ENCODE assay signal across 8 cellular contexts in the genomic region with DNA sequence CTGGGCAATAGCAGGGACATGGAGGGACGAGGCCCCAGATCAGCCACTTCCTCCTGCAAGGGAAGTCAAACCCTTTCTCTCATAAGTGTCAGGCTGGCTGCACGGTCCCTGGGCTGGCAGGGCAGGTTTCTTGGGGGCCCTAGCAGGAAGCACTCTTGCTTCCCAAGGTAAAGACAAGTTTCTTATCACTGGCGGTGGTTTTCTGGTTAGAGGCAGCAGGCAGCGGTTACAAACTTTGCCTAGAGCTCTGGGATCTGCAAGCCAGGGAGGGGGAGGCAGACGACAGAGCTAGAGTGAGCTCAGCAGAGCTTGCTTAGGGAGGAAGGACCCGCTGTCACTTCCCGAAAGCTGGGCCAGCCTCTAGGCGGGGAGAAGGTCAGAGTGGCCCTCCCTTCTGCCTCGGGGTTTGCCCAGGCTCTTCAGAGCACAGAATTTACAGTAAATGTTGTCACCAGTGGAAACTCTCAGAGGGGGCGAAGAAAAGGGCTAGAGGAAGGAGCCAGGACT. TPM values are rescaled to one million over a fixed set of nuclear protein-coding genes. Genes with fewer than 3 reads are reported as not detected.
A peak's percentile ranks its signal among the peaks of the same experiment; 100 is the strongest.
DNase-seq lines count a peak whose midpoint lies in the region; ATAC-seq and TF ChIP-seq lines count a peak whose summit lies in the region.

No MANE protein-coding gene starts in this region.

- peaks cover 0 to 40% (median 0%) of the 10 kb centered on the region in 12 donors for H3K4me1 ChIP-seq in heart left ventricle

- H3K27ac ChIP-seq in heart left ventricle, result peak overlapping the region in 5 of 12 donors; percentile 2 to 91 (median 21)

- TF ChIP-seq POLR2A in NB4 (IDR thresholded peaks at IDR 0.05; ENCODE audit: extremely low read depth, insufficient read length) (peak; percentile 21), heart left ventricle (IDR thresholded peaks at IDR 0.05) (no peak)

- no peak for TF ChIP-seq CTCF in CD14-positive monocyte (IDR thresholded peaks at IDR 0.05)
- TF ChIP-seq CTCF in NB4 (IDR thresholded peaks at IDR 0.05; ENCODE audit: low read depth, low read length), result no peak
- TF ChIP-seq CTCF in heart left ventricle (IDR thresholded peaks at IDR 0.05), result no peak

- intact Hi-C loops in CD14-positive monocyte (cut with micrococcal nuclease) (no loop called here), heart left ventricle (cut with DNase I) (no loop called here)

- 30 to 59% (median 43%) methylated on average over 7 to 10 of the region's 10 CpGs for WGBS in heart left ventricle, 4 donors

- no peaks in the 10 kb centered on the region for H3K9me3 ChIP-seq in heart left ventricle

- ATAC-seq in GM21390 (IDR thresholded peaks at IDR 0.05; ENCODE audit: unreplicated experiment) (peak; percentile 55), heart left ventricle (peak; percentile 76 to 96 (median 88))

- H3K27me3 ChIP-seq in heart left ventricle, result no peaks in the 10 kb centered on the region

- H3K36me3 Mint-ChIP-seq in CD14-positive monocyte, result peaks cover 23 to 38% of the 10 kb centered on the region in 2 donors

- H3K27ac Mint-ChIP-seq in CD14-positive monocyte, result peak overlapping the region; percentile 94 to 98 (median 98)

- no peaks in the 10 kb centered on the region for H3K27me3 Mint-ChIP-seq in CD14-positive monocyte (ENCODE audit: low read depth in 3 of 3)

- H3K4me3 ChIP-seq in NB4 (ENCODE audit: low read depth, low read length), result peak overlapping the region; percentile 36
- H3K4me3 ChIP-seq in heart left ventricle, result peak overlapping the region in 1 of 12 donors; percentile 33

- peaks cover 28% of the 10 kb centered on the region for H3K4me1 Mint-ChIP-seq in CD14-positive monocyte

- DNase-seq in CD14-positive monocyte (ENCODE audit: low spot score), result peak; percentile 85
- peak; percentile 91 for DNase-seq in NB4 (ENCODE audit: low read depth)
- peak; percentile 73 for DNase-seq in activated T-cell treated with anti-CD3 and anti-CD28 coated beads, Interleukin-2, amount 50 U/mL, for 1 hour
- peak; percentile 57 to 81 (median 67) for DNase-seq in heart left ventricle
- peak; percentile 83 to 84 for DNase-seq in stimulated activated CD4-positive, alpha-beta T cell treated with anti-CD3 and anti-CD28 coated beads, Interleukin-15, amount 100 ng/mL, for 48 hours (ENCODE audit: low read depth in 2 of 2)
- DNase-seq in SW480 (ENCODE audit: low spot score), result no peak
- DNase-seq in NCI-H69 (lab: John Stamatoyannopoulos, UW), result no peak

- H3K9me3 Mint-ChIP-seq in CD14-positive monocyte, result peaks cover 0 to 2% (median 0%) of the 10 kb centered on the region in 7 donors

- peak overlapping the region; percentile 78 to 94 for H3K4me3 Mint-ChIP-seq in CD14-positive monocyte

- peaks cover 0 to 8% (median 0%) of the 10 kb centered on the region in 9 donors for H3K36me3 ChIP-seq in heart left ventricle

RNA-seq across cellular contexts. Expression of gene BATF, which starts 20.4 kb away (rescaled TPM):
- polyA plus RNA-seq in CD14-positive monocyte (10 to 100 TPM; 20.9 to 25.8 TPM), heart left ventricle (1 to 10 TPM in 1 of 2 donors, under 1 TPM in 1; 0.84 to 1.3 TPM)
- 1 to 10 TPM in 4 of 9 donors, under 1 TPM in 4, not detected in 1; 0.40 to 8.3 (median 1.0) TPM for total RNA-seq in heart left ventricle

RNA-seq across cellular contexts. Expression of gene FLVCR2, which starts 35.8 kb away (rescaled TPM):
- polyA plus RNA-seq in CD14-positive monocyte (10 to 100 TPM; 16.3 to 36.6 TPM), heart left ventricle (1 to 10 TPM in 1 of 2 donors, under 1 TPM in 1; 0.50 to 3.1 TPM)
- 10 to 100 TPM in 1 of 9 donors, 1 to 10 TPM in 8; 1.2 to 11.7 (median 1.6) TPM for total RNA-seq in heart left ventricle

Comparison
In these comparisons a context has a peak if more than half of its experiments do, and no peak if none do; other contexts are left out.
1. DNase-seq: peak in CD14-positive monocyte (single experiment), NB4 (single experiment), activated T-cell treated with anti-CD3 and anti-CD28 coated beads, Interleukin-2, amount 50 U/mL, for 1 hour (single experiment), heart left ventricle (5 of 5) and stimulated activated CD4-positive, alpha-beta T cell treated with anti-CD3 and anti-CD28 coated beads, Interleukin-15, amount 100 ng/mL, for 48 hours (2 of 2); none in SW480 (single experiment) and NCI-H69 (single experiment).
2. RNA of gene BATF, which starts 20.4 kb away (polyA plus RNA-seq): 20.9 to 25.8 TPM in CD14-positive monocyte; 0.84 to 1.3 TPM in heart left ventricle; every median in the first group is over 4 times any median in the second.
3. RNA of gene FLVCR2, which starts 35.8 kb away (polyA plus RNA-seq): 16.3 to 36.6 TPM in CD14-positive monocyte; 0.50 to 3.1 TPM in heart left ventricle; every median in the first group is over 4 times any median in the second.